Comparison of ENCODE assay signal across 8 cellular contexts in genomic region chr6:144008501-144009245, GRCh38. TPM values are rescaled to one million over a fixed set of nuclear protein-coding genes. Genes with fewer than 3 reads are reported as not detected.
A peak's percentile ranks its signal among the peaks of the same experiment; 100 is the strongest.
DNase-seq lines count a peak whose midpoint lies in the region; ATAC-seq and TF ChIP-seq lines count a peak whose summit lies in the region.

No MANE protein-coding gene starts in this region.

- H3K27me3 ChIP-seq in esophagus muscularis mucosa (peaks cover 0 to 4% (median 0%) of the 10 kb centered on the region in 4 donors), ovary (no peaks in the 10 kb centered on the region)

- no peaks in the 10 kb centered on the region for H3K36me3 ChIP-seq in esophagus muscularis mucosa
- H3K36me3 ChIP-seq in ovary: no peaks in the 10 kb centered on the region

- no peak for TF ChIP-seq POLR2A in esophagus muscularis mucosa (IDR thresholded peaks at IDR 0.05; ENCODE audit: low read depth)
- no peak for TF ChIP-seq POLR2A in ovary (IDR thresholded peaks at IDR 0.05)

- DNase-seq in NCI-H69 (lab: John Stamatoyannopoulos, UW) (peak; percentile 24), esophagus muscularis mucosa (ENCODE audit: extremely low spot score) (no peak), ovary (no peak), COR-L47 (lab: John Stamatoyannopoulos, UW) (no peak), NCI-H1092 treated with DMSO at 0.1 percent for 48 hours (lab: John Stamatoyannopoulos, UW) (no peak)
- DNase-seq in activated effector memory CD4-positive, alpha-beta T cell treated with anti-CD3 and anti-CD28 coated beads, Interleukin-2, amount 50 U/mL, for 16 hours: no peak

- ATAC-seq in GM21390 (IDR thresholded peaks at IDR 0.05; ENCODE audit: unreplicated experiment): peak; percentile 11
- no peak for ATAC-seq in HG03025 (IDR thresholded peaks at IDR 0.05; ENCODE audit: low FRiP score, unreplicated experiment)

- H3K27ac ChIP-seq in esophagus muscularis mucosa (replicated peaks in 1 of 4) (peak overlapping the region; percentile 70 to 84 (median 79)), ovary (peak overlapping the region; percentile 58 to 80)

- H3K9me3 ChIP-seq in esophagus muscularis mucosa (no peaks in the 10 kb centered on the region), ovary (no peaks in the 10 kb centered on the region)

- intact Hi-C loops in esophagus muscularis mucosa (cut with DNase I) (loop anchor here (2.0 kb wide), 1 partner anchor 66 kb away; no protein-coding TSS in a partner anchor), ovary (cut with DNase I) (loop anchor here in 3 of 4 donors (2.0 to 5.0 kb wide), 3 partner anchors 36 to 166 kb away; partner anchors contain the start of gene LTV1 (in 1 of the 3))

- peaks cover 0 to 6% (median 3%) of the 10 kb centered on the region in 4 donors for H3K4me1 ChIP-seq in esophagus muscularis mucosa
- H3K4me1 ChIP-seq in ovary (ENCODE audit: insufficient read depth): peaks cover 1% of the 10 kb centered on the region

- TF ChIP-seq CTCF in esophagus muscularis mucosa (IDR thresholded peaks at IDR 0.05) (no peak), ovary (IDR thresholded peaks at IDR 0.05) (no peak)

- H3K4me3 ChIP-seq in esophagus muscularis mucosa (peak overlapping the region; percentile 59 to 80 (median 66)), ovary (peak overlapping the region; percentile 61)

- WGBS in esophagus muscularis mucosa: 81% methylated on average over 13 of the region's 33 CpGs
- WGBS in ovary, 3 donors: 69 to 73% (median 71%) methylated on average over 33 of the region's 33 CpGs

- TF ChIP-seq EP300 in esophagus muscularis mucosa (IDR thresholded peaks at IDR 0.05): no peak
- TF ChIP-seq EP300 in ovary (IDR thresholded peaks at IDR 0.05): no peak

RNA-seq across cellular contexts. Expression of gene PLAGL1, which starts 0.6 kb away (rescaled TPM):
- 10 to 100 TPM; 11.8 to 17.9 (median 16.0) TPM for total RNA-seq in esophagus muscularis mucosa
- total RNA-seq in ovary: 10 to 100 TPM; 19.0 to 53.4 (median 32.1) TPM
- 10 to 100 TPM; 17.8 to 32.2 TPM for polyA plus RNA-seq in ovary
